In genomic region chr1:53219711-53220110, GRCh38 we compare ENCODE assay signal across 8 cellular contexts. TPM values are rescaled to one million over a fixed set of nuclear protein-coding genes. Genes with fewer than 3 reads are reported as not detected.
DNase-seq lines count a peak whose midpoint lies in the region; ATAC-seq and TF ChIP-seq lines count a peak whose summit lies in the region.

No MANE protein-coding gene starts in this region.

- H3K9ac ChIP-seq in HCT116 (ENCODE audit: low read length) (peak overlapping the region; percentile 76), skeletal muscle tissue (ENCODE audit: low read depth in 1 of 3, low read length in 3 of 3) (peak overlapping the region; percentile 94 to 99 (median 96))

- no peak for TF ChIP-seq RAD21 in HCT116 (IDR thresholded peaks at IDR 0.05; ENCODE audit: low read depth)

- POLR2A ChIA-PET in HCT116 (lab: Charles Lee): interaction anchor here (2.0 kb wide), 1 partner anchor 19 kb away, joined by 6 read pairs; the partner anchor contains the start of gene MAGOH

- ATAC-seq in HCT116 (no peak), gastroesophageal sphincter (no peak), HG02884 (IDR thresholded peaks at IDR 0.05; ENCODE audit: unreplicated experiment) (no peak)

- intact Hi-C loops in HCT116 (cut with micrococcal nuclease): no loop called here

- BruUV-seq in HCT116 (replicated peaks; lab: Mats Ljungman, UMichigan): TSS peak; percentile 85

- H3K36me3 ChIP-seq in HCT116 (ENCODE audit: control insufficient read depth in 1 of 2, insufficient read depth in 2 of 2, low read length in 2 of 2) (peaks cover 0 to 8% of the 10 kb centered on the region in 2 experiments; a peak in 1 of 4 replicates), gastroesophageal sphincter (peaks cover 0 to 42% of the 10 kb centered on the region in 2 donors), skeletal muscle tissue (ENCODE audit: control insufficient read depth in 3 of 3, insufficient read depth in 3 of 3, low read length in 3 of 3) (peaks cover 14 to 31% (median 23%) of the 10 kb centered on the region in 3 donors)

- no peak overlapping the region for H2AFZ ChIP-seq in HCT116 (ENCODE audit: low read depth, low read length, poor library complexity, severe bottlenecking)

- peaks cover 12% of the 10 kb centered on the region for H3K79me2 ChIP-seq in HCT116 (ENCODE audit: insufficient read depth, low read length)

- WGBS in gastroesophageal sphincter (ENCODE audit: low coverage in 1 of 2), 2 donors: 10 to 11% methylated on average over 7 to 8 of the region's 8 CpGs

- H3K27ac ChIP-seq in HCT116 (ENCODE audit: low read depth, low read length) (peak overlapping the region; percentile 75), gastroesophageal sphincter (peak overlapping the region; percentile 84 to 98 (median 98)), skeletal muscle tissue (ENCODE audit: low read depth, low read length) (peak overlapping the region; percentile 96)

- H3K4me2 ChIP-seq in HCT116 (ENCODE audit: low read length): peak overlapping the region; percentile 82

- CTCF ChIA-PET in HCT116 (lab: Charles Lee): no interaction called here

- no peak for TF ChIP-seq EP300 in gastroesophageal sphincter (IDR thresholded peaks at IDR 0.05)

- no peak for TF ChIP-seq CTCF in HCT116 (IDR thresholded peaks at IDR 0.05 in 2 of 3, conservative IDR thresholded peaks at IDR 0.05 in 1 of 3; ENCODE audit: borderline replicate concordance in 1 of 3, insufficient read depth in 1 of 3, low read depth in 2 of 3, low read length in 2 of 3)
- no peak for TF ChIP-seq CTCF in WI38 (IDR thresholded peaks at IDR 0.05; ENCODE audit: low read depth, low read length)
- no peak for TF ChIP-seq CTCF in gastroesophageal sphincter (IDR thresholded peaks at IDR 0.05)

- H3K27me3 ChIP-seq in HCT116 (ENCODE audit: insufficient read depth, low read length) (no peaks in the 10 kb centered on the region), gastroesophageal sphincter (no peaks in the 10 kb centered on the region), skeletal muscle tissue (ENCODE audit: control insufficient read depth in 3 of 3, insufficient read depth in 3 of 3, low read length in 3 of 3) (no peaks in the 10 kb centered on the region)

- H4K20me1 ChIP-seq in HCT116 (ENCODE audit: insufficient read depth): no peaks in the 10 kb centered on the region

- no peaks in the 10 kb centered on the region for H3K9me2 ChIP-seq in HCT116 (ENCODE audit: insufficient read depth)

- peaks cover 9 to 18% of the 10 kb centered on the region in 2 experiments; a peak in 3 of 4 replicates for H3K4me1 ChIP-seq in HCT116 (ENCODE audit: control insufficient read depth in 1 of 2, insufficient read depth in 2 of 2, low read length in 2 of 2)
- H3K4me1 ChIP-seq in gastroesophageal sphincter: peaks cover 4 to 37% (median 8%) of the 10 kb centered on the region in 3 donors
- H3K4me1 ChIP-seq in skeletal muscle tissue (ENCODE audit: control insufficient read depth in 3 of 3, insufficient read depth in 3 of 3, low read length in 3 of 3): peaks cover 13 to 22% (median 15%) of the 10 kb centered on the region in 3 donors

- H3K4me3 ChIP-seq in HCT116 (replicated peaks in 1 of 2; ENCODE audit: low read depth in 1 of 2, low read length in 2 of 2) (peak overlapping the region; percentile 75 to 85), WI38 (ENCODE audit: low read depth, low read length) (peak overlapping the region; percentile 81), gastroesophageal sphincter (peak overlapping the region; percentile 63 to 80), skeletal muscle tissue (ENCODE audit: low read length in 3 of 3) (peak overlapping the region; percentile 90 to 100 (median 100))

- RAD21 ChIA-PET in HCT116 (lab: Charles Lee; ENCODE audit: low non-redundant PET in 1 of 2, low total read pairs in 2 of 2, uncharacterized antibody in 2 of 2, unreplicated experiment in 2 of 2): no interaction called here

- TF ChIP-seq POLR2A in HCT116 (IDR thresholded peaks at IDR 0.05; ENCODE audit: borderline replicate concordance, extremely low read depth, insufficient read depth, insufficient read length) (no peak), gastroesophageal sphincter (IDR thresholded peaks at IDR 0.05) (no peak)

- H3K9me3 ChIP-seq in HCT116 (ENCODE audit: control insufficient read depth in 1 of 2, insufficient read depth in 1 of 2, low read depth in 1 of 2, low read length in 2 of 2) (no peaks in the 10 kb centered on the region), gastroesophageal sphincter (no peaks in the 10 kb centered on the region), skeletal muscle tissue (ENCODE audit: control insufficient read depth in 3 of 3, low read length in 3 of 3) (no peaks in the 10 kb centered on the region)

- DNase-seq in HCT116 (ENCODE audit: low read depth, low spot score) (no peak), NCI-H524 (lab: John Stamatoyannopoulos, UW) (no peak), NCI-H1930 (lab: John Stamatoyannopoulos, UW) (no peak), DMS 273 (lab: John Stamatoyannopoulos, UW; ENCODE audit: unreplicated experiment) (no peak)

TF ChIP-seq in HCT116, 20 proteins besides CTCF, POLR2A, EP300 and RAD21:
- TF ChIP-seq EZH2phosphoT487 (IDR thresholded peaks at IDR 0.05; ENCODE audit: borderline replicate concordance) (no peak), ZNF274 (IDR thresholded peaks at IDR 0.05; ENCODE audit: low read depth, low read length) (no peak)

RNA-seq across cellular contexts. Expression of gene CZIB, which starts 0.7 kb away (rescaled TPM):
- total RNA-seq in HCT116 (2021; ENCODE audit: unreplicated experiment) (43.1 TPM), gastroesophageal sphincter (100 to 1,000 TPM in 1 of 4 donors, 10 to 100 TPM in 3; 58.8 to 103 (median 84.4) TPM), skeletal muscle tissue (38.1 TPM)
- 30.5 and 38.8 TPM in 2 replicates for polyA plus RNA-seq in HCT116 (2012)

RNA-seq across cellular contexts. Expression of gene MAGOH, which starts 18.6 kb away (rescaled TPM):
- total RNA-seq in HCT116 (2021; ENCODE audit: unreplicated experiment) (63.7 TPM), gastroesophageal sphincter (10 to 100 TPM; 30.2 to 49.4 (median 32.7) TPM), skeletal muscle tissue (33.4 TPM)
- 83.9 and 101 TPM in 2 replicates for polyA plus RNA-seq in HCT116 (2012)

RNA-seq across cellular contexts. Expression of gene CPT2, which starts 23.1 kb away (rescaled TPM):
- total RNA-seq in HCT116 (2021; ENCODE audit: unreplicated experiment): 18.1 TPM
- polyA plus RNA-seq in HCT116 (2012): 9.1 and 12.6 TPM in 2 replicates
- total RNA-seq in gastroesophageal sphincter: 10 to 100 TPM; 15.3 to 19.9 (median 17.2) TPM
- 8.9 TPM for total RNA-seq in skeletal muscle tissue
